Comparison of ENCODE assay signal across 25 cellular contexts in the genomic region with DNA sequence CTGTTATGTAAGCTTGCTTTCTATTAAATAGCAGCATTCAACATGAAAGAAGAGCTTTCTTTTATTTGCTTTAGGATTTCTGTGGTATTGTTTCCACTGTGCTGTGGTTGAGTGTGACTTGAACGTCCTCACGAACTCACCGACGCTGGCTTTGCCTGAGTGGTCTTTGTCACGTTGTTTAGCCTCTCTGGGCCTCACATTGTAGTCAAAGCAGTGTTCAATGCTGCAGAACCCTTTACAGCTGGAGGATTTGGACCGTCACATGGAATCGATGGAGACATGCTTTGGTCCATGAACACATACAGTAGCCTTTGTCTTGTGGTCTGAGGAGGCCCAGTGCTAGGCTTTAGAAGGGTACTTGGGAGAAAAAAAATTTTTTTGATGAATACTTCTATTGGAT.
A peak's percentile ranks its signal among the peaks of the same experiment; 100 is the strongest.
DNase-seq lines count a peak whose midpoint lies in the region; ATAC-seq, FAIRE-seq and TF ChIP-seq lines count a peak whose summit lies in the region.
"Had no signal": no experiment of that assay in that cellular context is flagged by ENCODE, and none has a peak within 500 bp of the region (broad histone marks: within the 10 kb centered on the region; RNA-seq: fewer than 3 reads in every experiment).

No MANE protein-coding gene starts in this region.

- no peaks in the 10 kb centered on the region for H3K79me2 ChIP-seq in HepG2 (ENCODE audit: insufficient read depth, low read length)

- no peak for ATAC-seq in HepG2
- no peak for ATAC-seq in right lobe of liver
- ATAC-seq: activated CD8-positive, alpha-beta memory T cell treated with anti-CD3 and anti-CD28 coated beads, Interleukin-2, amount 10 ng/mL, durations not matched to agents 7 days and 5 days had no signal

- TF ChIP-seq POLR2A in HepG2 (IDR thresholded peaks at IDR 0.05; ENCODE audit: insufficient read depth in 1 of 2, low read depth in 2 of 2, low read length in 2 of 2) (no peak), right lobe of liver (IDR thresholded peaks at IDR 0.05) (no peak), thyroid gland (IDR thresholded peaks at IDR 0.05) (no peak)

- no peak for TF ChIP-seq CTCF in HepG2 (CRISPR knock-in tag; IDR thresholded peaks at IDR 0.05)
- no peak for TF ChIP-seq CTCF in right lobe of liver (IDR thresholded peaks at IDR 0.05)
- no peak for TF ChIP-seq CTCF in thyroid gland (IDR thresholded peaks at IDR 0.05)
- no peak for TF ChIP-seq CTCF in D721Med (IDR thresholded peaks at IDR 0.05; ENCODE audit: insufficient read depth, missing control alignments)

- TF ChIP-seq EP300 in HepG2 (IDR thresholded peaks at IDR 0.05; ENCODE audit: low read depth in 2 of 2, low read length in 2 of 2) (no peak), HepG2 (CRISPR knock-in tag; IDR thresholded peaks at IDR 0.05; ENCODE audit: borderline replicate concordance) (no peak)

- no peaks in the 10 kb centered on the region for H4K20me1 ChIP-seq in HepG2 (ENCODE audit: insufficient read depth, low read length)

- DNase-seq in HepG2 (ENCODE audit: low spot score) (peak; percentile 15), right lobe of liver (no peak), SW480 (ENCODE audit: low spot score) (peak; percentile 17), medulla oblongata (ENCODE audit: extremely low spot score) (peak; percentile 70), thyroid gland (peak; percentile 57 to 75), AG08396 (ENCODE audit: low spot score) (no peak), D721Med (ENCODE audit: insufficient read length, low spot score) (no peak)
- no peak for DNase-seq in activated effector memory CD4-positive, alpha-beta T cell treated with Interleukin-2 at 50 U/mL for 16 hours
- DNase-seq: activated CD4-positive, alpha-beta T cell treated with anti-CD3 and anti-CD28 coated beads, Interleukin-2, amount 10 ng/mL, durations not matched to agents 7 days and 5 days; activated CD8-positive, alpha-beta memory T cell treated with anti-CD3 and anti-CD28 coated beads, Interleukin-2, amount 10 ng/mL, durations not matched to agents 7 days and 5 days; activated naive CD4-positive, alpha-beta T cell treated with anti-CD3 and anti-CD28 coated beads, Interleukin-2, amount 50 U/mL, for 16 hours; GOT3; kidney; mammary epithelial cell; NCI-H1436; NCI-H2171; NCI-H69; SK-N-SH; stimulated activated CD4-positive, alpha-beta T cell treated with anti-CD3 and anti-CD28 coated beads, Interleukin-12 subunit alpha, Interleukin-12 subunit beta, amount 100 ng/mL, for 4 hours; stimulated activated naive CD4-positive, alpha-beta T cell treated with Interleukin-2 at 50 U/mL for 16 hours had no signal

- intact Hi-C loops in HepG2 (cut with micrococcal nuclease; ENCODE audit: unreplicated experiment): loop anchor here (5.0 kb wide), 1 partner anchor 773 kb away; no protein-coding TSS in a partner anchor
- intact Hi-C loops in right lobe of liver (cut with DNase I): no loop called here
- intact Hi-C loops in thyroid gland (cut with DNase I): loop anchor here (5.0 kb wide), 1 partner anchor 78 kb away; no protein-coding TSS in a partner anchor

- H3K27me3 ChIP-seq in HepG2 (ENCODE audit: control insufficient read depth in 1 of 2, insufficient read depth in 2 of 2, low read length in 2 of 2) (no peaks in the 10 kb centered on the region), right lobe of liver (no peaks in the 10 kb centered on the region), thyroid gland (no peaks in the 10 kb centered on the region)
- H3K27me3 ChIP-seq: tibial nerve had no signal

- in situ Hi-C loops in HepG2 (cut with HindIII; ENCODE audit: extremely low pct_ligation_motif_present, low pct_unique_long_range_greater_than_20kb): loop anchor here (10.0 kb wide), 1 partner anchor 80 kb away; no protein-coding TSS in a partner anchor

- CTCF ChIA-PET in HepG2 (lab: Yijun Ruan, JAX; ENCODE audit: low intra/inter-chr PET ratio, low total read pairs): interaction anchor here (2.9 kb wide), 1 partner anchor 84 kb away, joined by 18 read pairs; no protein-coding TSS in a partner anchor

- TF ChIP-seq RAD21 in HepG2 (CRISPR knock-in tag; IDR thresholded peaks at IDR 0.05): no peak

- no peak overlapping the region for H3K9ac ChIP-seq in HepG2 (ENCODE audit: insufficient read depth, low read depth, low read length)
- H3K9ac ChIP-seq: KMS-11, SK-N-SH had no signal

- H3K4me2 ChIP-seq in HepG2 (ENCODE audit: low read depth, low read length): no peak overlapping the region
- H3K4me2 ChIP-seq: SK-N-SH had no signal

- POLR2A ChIA-PET in HepG2 (lab: Yijun Ruan, JAX): interaction anchor here (1.4 kb wide), 1 partner anchor 36 kb away, joined by 3 read pairs; no protein-coding TSS in a partner anchor

- FAIRE-seq in HepG2 (lab: Jason Lieb, UNC) (no peak), D721Med (lab: Jason Lieb, UNC) (no peak)
- FAIRE-seq: endometrium, GM18507, kidney had no signal

- H2AFZ ChIP-seq in HepG2 (ENCODE audit: low read length): no peak overlapping the region

- 40% methylated on average over 7 of the region's 7 CpGs for WGBS in HepG2 (ENCODE audit: low lambda C conversion rate)
- 76% methylated on average over 5 of the region's 7 CpGs for WGBS in right lobe of liver (ENCODE audit: insufficient coverage, low coverage, low lambda C conversion rate, missing lambda C conversion rate)
- 36 to 38% methylated on average over 7 of the region's 7 CpGs for WGBS in thyroid gland, 2 donors

- BruUV-seq in HepG2 (replicated peaks; lab: Mats Ljungman, UMichigan): no TSS peak

- H3K27ac ChIP-seq in HepG2 (ENCODE audit: extremely low read length, insufficient read depth, low read length) (no peak overlapping the region), right lobe of liver (no peak overlapping the region), thyroid gland (peak overlapping the region; percentile 53 to 66 (median 53))
- H3K27ac ChIP-seq: C4-2B had no signal

- H3K9me3 ChIP-seq in HepG2 (ENCODE audit: low read length) (no peaks in the 10 kb centered on the region), right lobe of liver (no peaks in the 10 kb centered on the region), thyroid gland (no peaks in the 10 kb centered on the region)
- H3K9me3 ChIP-seq: SK-N-SH had no signal

- H3K36me3 ChIP-seq in HepG2 (replicated peaks in 1 of 2; ENCODE audit: control insufficient read depth in 1 of 2, insufficient read depth in 2 of 2, low read length in 2 of 2) (no peaks in the 10 kb centered on the region), right lobe of liver (no peaks in the 10 kb centered on the region), thyroid gland (no peaks in the 10 kb centered on the region)
- H3K36me3 ChIP-seq: tibial nerve had no signal

- H3K4me3 ChIP-seq in HepG2 (replicated peaks in 1 of 3; ENCODE audit: insufficient read depth in 1 of 3, low read depth in 2 of 3, low read length in 3 of 3) (no peak overlapping the region), right lobe of liver (no peak overlapping the region), thyroid gland (replicated peaks in 1 of 3) (no peak overlapping the region)
- H3K4me3 ChIP-seq: tibial nerve had no signal

- H3K4me1 ChIP-seq in HepG2 (ENCODE audit: insufficient read depth, low read length) (peaks cover 24% of the 10 kb centered on the region), right lobe of liver (no peaks in the 10 kb centered on the region), thyroid gland (peaks cover 47 to 64% of the 10 kb centered on the region in 2 donors)

TF ChIP-seq in HepG2, 621 proteins besides CTCF, POLR2A, EP300 and RAD21:
- no peak for TF ChIP-seq SOX13 (IDR thresholded peaks at IDR 0.05)
- TF ChIP-seq SOX13 (CRISPR knock-in tag; conservative IDR thresholded peaks at IDR 0.05 in 1 of 2, IDR thresholded peaks at IDR 0.05 in 1 of 2): peak in 1 of 2 experiments; percentile 27; a peak in 2 of 4 replicates
- no peak for TF ChIP-seq IRX3 (CRISPR knock-in tag; IDR thresholded peaks at IDR 0.05; ENCODE audit: borderline replicate concordance, low read depth)

Comparison
In these comparisons a context has a peak if more than half of its experiments do, and no peak if none do; other contexts are left out.
1. DNase-seq: peak in HepG2 (single experiment), SW480 (single experiment), medulla oblongata (single experiment) and thyroid gland (2 of 2); none in right lobe of liver (0 of 3), activated effector memory CD4-positive, alpha-beta T cell treated with Interleukin-2 at 50 U/mL for 16 hours (single experiment), AG08396 (single experiment) and D721Med (single experiment).
2. intact Hi-C loops: an anchor here in HepG2 (5.0 kb wide) and thyroid gland (5.0 kb wide); none called in right lobe of liver.
3. H3K27ac ChIP-seq: peak in thyroid gland (3 of 3); none in HepG2 (single experiment) and right lobe of liver (0 of 3).